Comparison of ENCODE assay signal across 8 cellular contexts in genomic region chrX:2627272-2627867, GRCh38.
DNase-seq lines count a peak whose midpoint lies in the region; ATAC-seq and TF ChIP-seq lines count a peak whose summit lies in the region.

No MANE protein-coding gene starts in this region.

- 36 to 44% methylated on average over 3 of the region's 3 CpGs for WGBS in thyroid gland, 2 donors

- peak; percentile 69 for TF ChIP-seq CTCF in AG10803 (conservative IDR thresholded peaks at IDR 0.05; ENCODE audit: low read length)
- TF ChIP-seq CTCF in thyroid gland (IDR thresholded peaks at IDR 0.05) = peak in 5 of 6 experiments; percentile 21 to 53 (median 45)

- CTCF ChIA-PET in activated naive CD4-positive, alpha-beta T cell treated with anti-CD3 and anti-CD28 coated beads for 36 hours (lab: Charles Lee) = no interaction called here

- peaks cover 27% of the 10 kb centered on the region for H3K36me3 Mint-ChIP-seq in IgD-negative memory B cell
- H3K36me3 Mint-ChIP-seq in activated naive CD4-positive, alpha-beta T cell treated with anti-CD3 and anti-CD28 coated beads for 36 hours (ENCODE audit: low read depth) = peaks cover 77% of the 10 kb centered on the region

- H3K27ac Mint-ChIP-seq in IgD-negative memory B cell = peak overlapping the region in 2 of 3 donors; percentile 99 to 100
- peak overlapping the region; percentile 27 for H3K27ac Mint-ChIP-seq in activated naive CD4-positive, alpha-beta T cell treated with anti-CD3 and anti-CD28 coated beads for 36 hours

- intact Hi-C loops in activated naive CD4-positive, alpha-beta T cell treated with anti-CD3 and anti-CD28 coated beads for 36 hours (cut with micrococcal nuclease) = loop anchor here (1.0 to 5.0 kb wide), 5 partner anchors 18 to 1175 kb away; partner anchors contain the start of genes ASMTL, DHRSX and ZBED1
- intact Hi-C loops in thyroid gland (cut with DNase I) = loop anchor here (10.0 kb wide), 1 partner anchor 303 kb away; no protein-coding TSS in a partner anchor

- H3K36me3 ChIP-seq in thyroid gland = peaks cover 0 to 10% of the 10 kb centered on the region in 2 donors

- peaks cover 12 to 42% (median 35%) of the 10 kb centered on the region in 3 donors for H3K9me3 Mint-ChIP-seq in IgD-negative memory B cell
- peaks cover 37% of the 10 kb centered on the region for H3K9me3 Mint-ChIP-seq in activated naive CD4-positive, alpha-beta T cell treated with anti-CD3 and anti-CD28 coated beads for 36 hours

- ATAC-seq in GM19452 (IDR thresholded peaks at IDR 0.05; ENCODE audit: unreplicated experiment) = peak; percentile 66

- H3K4me3 ChIP-seq in AG10803 (ENCODE audit: low read length) = no peak overlapping the region
- no peak overlapping the region for H3K4me3 ChIP-seq in thyroid gland (replicated peaks in 1 of 3)

- H3K4me3 Mint-ChIP-seq in IgD-negative memory B cell = peak overlapping the region in 1 of 4 donors; percentile 28
- H3K4me3 Mint-ChIP-seq in activated naive CD4-positive, alpha-beta T cell treated with anti-CD3 and anti-CD28 coated beads for 36 hours = no peak overlapping the region

- H3K4me1 ChIP-seq in thyroid gland = no peaks in the 10 kb centered on the region

- peaks cover 10 to 33% (median 20%) of the 10 kb centered on the region in 3 donors for H3K4me1 Mint-ChIP-seq in IgD-negative memory B cell
- peaks cover 40% of the 10 kb centered on the region for H3K4me1 Mint-ChIP-seq in activated naive CD4-positive, alpha-beta T cell treated with anti-CD3 and anti-CD28 coated beads for 36 hours (ENCODE audit: low read depth)

- H3K9me3 ChIP-seq in thyroid gland = no peaks in the 10 kb centered on the region

- TF ChIP-seq POLR2A in thyroid gland (IDR thresholded peaks at IDR 0.05) = no peak

- peak; percentile 45 for DNase-seq in AG10803 (ENCODE audit: low read depth)
- peak; percentile 74 for DNase-seq in activated naive CD4-positive, alpha-beta T cell treated with anti-CD3 and anti-CD28 coated beads for 36 hours
- peak; percentile 67 for DNase-seq in islet precursor cell
- peak; percentile 43 to 46 for DNase-seq in thyroid gland
- DNase-seq in NCI-H2029 treated with DMSO at 0.1 percent for 48 hours (lab: John Stamatoyannopoulos, UW) = no peak
- DNase-seq in NCI-H128 (lab: John Stamatoyannopoulos, UW; ENCODE audit: unreplicated experiment) = no peak

- peaks cover 1% of the 10 kb centered on the region for H3K27me3 Mint-ChIP-seq in IgD-negative memory B cell
- H3K27me3 Mint-ChIP-seq in activated naive CD4-positive, alpha-beta T cell treated with anti-CD3 and anti-CD28 coated beads for 36 hours (ENCODE audit: low read depth) = no peaks in the 10 kb centered on the region

- no peaks in the 10 kb centered on the region for H3K27me3 ChIP-seq in thyroid gland

- no peak overlapping the region for H3K27ac ChIP-seq in thyroid gland

Comparison
In these comparisons a context has a peak if more than half of its experiments do, and no peak if none do; other contexts are left out.
1. DNase-seq: peak in AG10803 (single experiment), activated naive CD4-positive, alpha-beta T cell treated with anti-CD3 and anti-CD28 coated beads for 36 hours (single experiment), islet precursor cell (single experiment) and thyroid gland (2 of 2); none in NCI-H2029 treated with DMSO at 0.1 percent for 48 hours (single experiment) and NCI-H128 (single experiment).